In the genomic region with DNA sequence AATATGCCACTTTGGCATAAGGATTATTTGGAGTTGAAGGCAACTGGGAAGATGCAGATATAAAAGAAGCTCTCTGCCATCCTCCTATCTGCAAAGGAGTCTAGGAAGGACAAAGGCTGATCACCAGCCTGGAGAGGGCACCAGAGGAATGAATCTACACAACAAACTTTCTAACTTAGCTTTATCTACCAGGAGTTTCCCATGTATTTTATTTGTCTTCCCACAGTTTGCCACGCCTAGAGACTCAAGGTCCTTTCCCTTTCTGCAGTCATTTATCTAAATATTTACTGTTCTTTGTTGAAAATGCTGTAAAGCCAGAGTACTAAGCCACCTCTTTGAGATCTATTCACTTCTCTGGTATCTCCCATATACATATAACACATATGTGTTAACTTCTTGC, we compare ENCODE assay signal across 8 cellular contexts. TPM values are rescaled to one million over a fixed set of nuclear protein-coding genes. Genes with fewer than 3 reads are reported as not detected.
DNase-seq lines count a peak whose midpoint lies in the region; TF ChIP-seq lines count a peak whose summit lies in the region.

No MANE protein-coding gene starts in this region.

- TF ChIP-seq CTCF in GM12872 (IDR thresholded peaks at IDR 0.05; ENCODE audit: insufficient read depth, low read depth, low read length) (peak; percentile 35; the same call in 1 of the 3 replicates), epithelial cell of proximal tubule (conservative IDR thresholded peaks at IDR 0.05; ENCODE audit: low read depth, low read length) (peak; percentile 65), CD14-positive monocyte (IDR thresholded peaks at IDR 0.05) (no peak)

- H3K4me3 ChIP-seq in epithelial cell of proximal tubule (ENCODE audit: low read depth, low read length), result no peak overlapping the region

- no peaks in the 10 kb centered on the region for H3K9me3 Mint-ChIP-seq in CD14-positive monocyte

- intact Hi-C loops in CD14-positive monocyte (cut with micrococcal nuclease), result no loop called here

- H3K27ac Mint-ChIP-seq in CD14-positive monocyte, result no peak overlapping the region

- H3K36me3 Mint-ChIP-seq in CD14-positive monocyte, result no peaks in the 10 kb centered on the region

- peaks cover 0 to 1% (median 1%) of the 10 kb centered on the region in 3 donors for H3K27me3 Mint-ChIP-seq in CD14-positive monocyte (ENCODE audit: low read depth in 3 of 3)

- peak; percentile 22 for DNase-seq in NCI-H460 (ENCODE audit: extremely low read depth, low read depth)
- DNase-seq in epithelial cell of proximal tubule (ENCODE audit: low read depth), result peak; percentile 35
- peak; percentile 57 for DNase-seq in pons (ENCODE audit: low spot score)
- DNase-seq in occipital lobe (lab: John Stamatoyannopoulos, UW), result no peak
- DNase-seq in CD14-positive monocyte (ENCODE audit: low spot score), result no peak
- no peak for DNase-seq in activated CD8-positive, alpha-beta memory T cell treated with anti-CD3 and anti-CD28 coated beads, Interleukin-2, amount 50 U/mL, for 4 hours
- DNase-seq in islet precursor cell, result no peak

- no peak overlapping the region for H3K4me3 Mint-ChIP-seq in CD14-positive monocyte

- peaks cover 5% of the 10 kb centered on the region for H3K4me1 Mint-ChIP-seq in CD14-positive monocyte

RNA-seq across cellular contexts. Expression of a gene that starts 32.2 kb away (rescaled TPM):
- 0.84 and 1.0 TPM in 2 replicates for total RNA-seq in NCI-H460 (2014; rRNA removed; shearing (Covaris generic))
- polyA plus RNA-seq in NCI-H460 (2014; cell fraction: nucleus; rRNA removed), result 1.1 and 1.7 TPM in 2 replicates
- total RNA-seq in epithelial cell of proximal tubule, result 32.1 and 35.4 TPM in 2 replicates
- 44.3 TPM for total RNA-seq in occipital lobe
- polyA plus RNA-seq in CD14-positive monocyte, result under 1 TPM in 1 of 2 donors, not detected in 1; 0.18 TPM

RNA-seq across cellular contexts. Expression of a gene that starts 46.1 kb away (rescaled TPM):
- total RNA-seq in NCI-H460 (2014; rRNA removed; shearing (Covaris generic)), result 45.9 and 54.9 TPM in 2 replicates
- 24.4 and 38.9 TPM in 2 replicates for polyA plus RNA-seq in NCI-H460 (2014; cell fraction: nucleus; rRNA removed)
- total RNA-seq in epithelial cell of proximal tubule (79.6 and 100 TPM in 2 replicates), occipital lobe (28.7 TPM)
- 10 to 100 TPM; 16.1 to 19.8 TPM for polyA plus RNA-seq in CD14-positive monocyte

Comparison
In these comparisons a context has a peak if more than half of its experiments do, and no peak if none do; other contexts are left out.
1. DNase-seq: peak in NCI-H460 (single experiment), epithelial cell of proximal tubule (single experiment) and pons (single experiment); none in occipital lobe (single experiment), CD14-positive monocyte (single experiment), activated CD8-positive, alpha-beta memory T cell treated with anti-CD3 and anti-CD28 coated beads, Interleukin-2, amount 50 U/mL, for 4 hours (single experiment) and islet precursor cell (single experiment).
2. RNA of a gene that starts 32.2 kb away (total RNA-seq): 44.3 TPM in occipital lobe (single experiment) and 32.1 to 35.4 TPM in epithelial cell of proximal tubule; 0.84 to 1.0 TPM in NCI-H460; every median in the first group is over 10 times any median in the second.